8 cellular contexts compared by ENCODE assay signal in the genomic region with DNA sequence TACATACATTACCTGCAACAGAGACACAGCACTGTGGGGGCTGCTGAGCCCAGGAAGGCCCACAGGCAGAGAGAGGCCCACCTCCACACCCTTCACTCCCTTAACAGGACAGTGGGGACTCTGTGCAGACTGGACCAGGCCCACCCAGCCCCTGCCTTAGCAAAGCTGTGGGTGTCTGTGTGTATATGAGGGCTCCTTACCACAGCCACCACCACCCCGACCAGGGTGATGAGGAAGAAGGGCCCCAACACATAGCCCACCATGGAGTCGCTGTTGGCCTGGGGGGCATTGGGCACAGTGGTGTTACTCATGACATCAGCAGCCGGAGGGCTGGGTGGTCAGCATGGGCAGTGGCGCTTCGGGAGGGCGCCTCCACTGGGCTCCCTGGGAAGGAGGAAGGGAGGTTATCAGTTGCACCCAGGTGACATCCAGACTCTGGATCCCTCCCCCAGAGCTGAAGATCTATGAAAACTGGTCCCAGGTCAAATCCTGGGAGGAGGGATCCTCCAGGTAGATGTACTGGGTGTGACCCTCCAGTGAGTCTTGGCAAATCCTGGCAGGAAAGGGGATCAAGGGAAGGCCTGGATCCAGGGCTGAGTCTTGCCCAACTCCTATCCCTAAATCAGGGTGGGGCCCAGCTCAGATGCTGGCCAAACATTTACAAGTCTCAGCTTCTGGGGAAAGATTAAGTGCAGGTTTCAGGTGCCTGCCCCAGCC. TPM values are rescaled to one million over a fixed set of nuclear protein-coding genes. Genes with fewer than 3 reads are reported as not detected.
A peak's percentile ranks its signal among the peaks of the same experiment; 100 is the strongest.
DNase-seq lines count a peak whose midpoint lies in the region; ATAC-seq and TF ChIP-seq lines count a peak whose summit lies in the region.

No MANE protein-coding gene starts in this region.

- peaks cover 44% of the 10 kb centered on the region for H3K4me1 Mint-ChIP-seq in MCF 10A (ENCODE audit: insufficient read depth, unreplicated experiment)

- intact Hi-C loops in MCF 10A (cut with micrococcal nuclease) = loop anchor here (2.0 kb wide), 2 partner anchors 167 to 361 kb away; no protein-coding TSS in a partner anchor

- H3K36me3 Mint-ChIP-seq in MCF 10A (ENCODE audit: insufficient read depth, unreplicated experiment) = peaks cover 4% of the 10 kb centered on the region

- H3K4me3 ChIP-seq in AG04450 (ENCODE audit: low read depth, low read length) = peak overlapping the region; percentile 91
- peak overlapping the region in 1 of 2 donors; percentile 13 for H3K4me3 ChIP-seq in muscle layer of colon (ENCODE audit: low read depth in 1 of 2, low read length in 2 of 2)

- H3K27me3 Mint-ChIP-seq in MCF 10A (ENCODE audit: insufficient read depth, unreplicated experiment) = no peaks in the 10 kb centered on the region

- DNase-seq in AG04450 (ENCODE audit: low read depth, low spot score) (no peak), HEK293T (ENCODE audit: extremely low spot score) (peak; percentile 3), MCF 10A (ENCODE audit: unreplicated experiment) (peak; percentile 64), NCI-H1092 treated with DMSO at 0.1 percent for 48 hours (lab: John Stamatoyannopoulos, UW) (no peak)

- H3K4me3 Mint-ChIP-seq in MCF 10A (ENCODE audit: unreplicated experiment) = peak overlapping the region; percentile 84

- H3K9me3 ChIP-seq in AG04450 (ENCODE audit: control insufficient read depth, insufficient read depth, low read length) (no peaks in the 10 kb centered on the region; the same call in 1 of the 2 replicates), muscle layer of colon (ENCODE audit: low read length) (no peaks in the 10 kb centered on the region)

- H3K27ac Mint-ChIP-seq in MCF 10A (ENCODE audit: low read depth, unreplicated experiment) = peak overlapping the region; percentile 12

- no peaks in the 10 kb centered on the region for H3K9me3 Mint-ChIP-seq in MCF 10A (ENCODE audit: unreplicated experiment)

- H3K27ac ChIP-seq in AG04450 (ENCODE audit: low read depth, low read length) (peak overlapping the region; percentile 47), muscle layer of colon (ENCODE audit: low read depth, low read length) (peak overlapping the region; percentile 94)

- peak overlapping the region; percentile 75 for H3K9ac ChIP-seq in muscle layer of colon (ENCODE audit: low read length)

- CTCF ChIA-PET in AG04450 (lab: Charles Lee) (interaction anchor here (3.6 kb wide), 1 partner anchor 361 kb away, joined by 39 read pairs; no protein-coding TSS in a partner anchor), HEK293T (lab: Yijun Ruan, JAX) (interaction anchor here (0.7 to 2.6 kb wide), 2 partner anchors 51 to 167 kb away, joined by 4 to 13 read pairs; no protein-coding TSS in a partner anchor), MCF 10A (lab: Yijun Ruan, JAX) (interaction anchor here (0.6 to 3.8 kb wide), 4 partner anchors 47 to 425 kb away, joined by 3 to 46 read pairs (median 10); partner anchors contain the start of gene NUDT3)

- no TSS peak for BruUV-seq in MCF 10A (replicated peaks; lab: Mats Ljungman, UMichigan)

- H3K4me1 ChIP-seq in muscle layer of colon (ENCODE audit: insufficient read depth, low read length) = peaks cover 20% of the 10 kb centered on the region

- TF ChIP-seq CTCF in AG04450 (IDR thresholded peaks at IDR 0.05; ENCODE audit: low read depth, low read length) (no peak), MCF 10A (IDR thresholded peaks at IDR 0.05; ENCODE audit: unreplicated experiment) (no peak)

- ATAC-seq in HG02763 (IDR thresholded peaks at IDR 0.05; ENCODE audit: unreplicated experiment) (no peak), HG03521 (IDR thresholded peaks at IDR 0.05; ENCODE audit: unreplicated experiment) (no peak), GM19351 (IDR thresholded peaks at IDR 0.05; ENCODE audit: unreplicated experiment) (no peak)

- H3K27me3 ChIP-seq in AG04450 (ENCODE audit: control insufficient read depth, insufficient read depth, low read length) (no peaks in the 10 kb centered on the region), muscle layer of colon (ENCODE audit: control insufficient read depth in 1 of 2, insufficient read depth in 2 of 2, low read length in 2 of 2) (no peaks in the 10 kb centered on the region)

- peaks cover 1% of the 10 kb centered on the region for H3K36me3 ChIP-seq in muscle layer of colon (ENCODE audit: insufficient read depth, low read length)

- POLR2A ChIA-PET in AG04450 (lab: Yijun Ruan, JAX) = interaction anchor here (1.1 to 1.8 kb wide), 2 partner anchors 11 to 24 kb away, joined by 3 to 7 read pairs; partner anchors contain the start of gene HMGA1
- POLR2A ChIA-PET in HEK293T (lab: Yijun Ruan, JAX) = interaction anchor here (1.0 to 3.2 kb wide), 5 partner anchors 11 to 178 kb away, joined by 4 to 42 read pairs (median 13); partner anchors contain the start of genes HMGA1 and RPS10
- POLR2A ChIA-PET in MCF 10A (lab: Yijun Ruan, JAX) = interaction anchor here (0.7 to 4.6 kb wide), 8 partner anchors 11 to 362 kb away, joined by 3 to 45 read pairs (median 8); partner anchors contain the start of genes HMGA1, NUDT3 and RPS10

TF ChIP-seq in HEK293T, 16 proteins besides CTCF, POLR2A, EP300 and RAD21:
- TF ChIP-seq FOXK2 (IDR thresholded peaks at IDR 0.05) (no peak), L3MBTL2 (conservative IDR thresholded peaks at IDR 0.05) (no peak), TARDBP (IDR thresholded peaks at IDR 0.05) (no peak), FOXM1 (IDR thresholded peaks at IDR 0.05; ENCODE audit: borderline replicate concordance) (no peak), ARNT (IDR thresholded peaks at IDR 0.05) (no peak), HDGF (IDR thresholded peaks at IDR 0.05; ENCODE audit: borderline replicate concordance) (no peak), ELF4 (IDR thresholded peaks at IDR 0.05) (no peak), FOXA1 (IDR thresholded peaks at IDR 0.05) (no peak), BHLHE40 (IDR thresholded peaks at IDR 0.05; ENCODE audit: borderline replicate concordance) (no peak), SUZ12 (IDR thresholded peaks at IDR 0.05) (no peak), CTBP1 (IDR thresholded peaks at IDR 0.05; ENCODE audit: borderline replicate concordance) (no peak), SP1 (IDR thresholded peaks at IDR 0.05) (no peak), LEF1 (IDR thresholded peaks at IDR 0.05; ENCODE audit: borderline replicate concordance) (no peak), NFRKB (IDR thresholded peaks at IDR 0.05) (no peak)
- TF ChIP-seq, protein P1, sequence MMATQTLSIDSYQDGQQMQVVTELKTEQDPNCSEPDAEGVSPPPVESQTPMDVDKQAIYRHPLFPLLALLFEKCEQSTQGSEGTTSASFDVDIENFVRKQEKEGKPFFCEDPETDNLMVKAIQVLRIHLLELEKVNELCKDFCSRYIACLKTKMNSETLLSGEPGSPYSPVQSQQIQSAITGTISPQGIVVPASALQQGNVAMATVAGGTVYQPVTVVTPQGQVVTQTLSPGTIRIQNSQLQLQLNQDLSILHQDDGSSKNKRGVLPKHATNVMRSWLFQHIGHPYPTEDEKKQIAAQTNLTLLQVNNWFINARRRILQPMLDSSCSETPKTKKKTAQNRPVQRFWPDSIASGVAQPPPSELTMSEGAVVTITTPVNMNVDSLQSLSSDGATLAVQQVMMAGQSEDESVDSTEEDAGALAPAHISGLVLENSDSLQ (IDR thresholded peaks at IDR 0.05) = no peak

RNA-seq across cellular contexts. Expression of gene SMIM29, which starts 1.2 kb away (rescaled TPM):
- 11.3 and 17.2 TPM in 2 replicates for polyA plus RNA-seq in AG04450 (2011; rRNA removed)
- polyA minus RNA-seq in AG04450 (2011; rRNA and poly(A)+ RNA removed) = 12.6 and 16.0 TPM in 2 replicates
- total RNA-seq in MCF 10A (2022) = 12.0 and 25.7 TPM in 2 replicates

RNA-seq across cellular contexts. Expression of gene HMGA1, which starts 11.0 kb away (rescaled TPM):
- polyA plus RNA-seq in AG04450 (2011; rRNA removed) = 142 and 197 TPM in 2 replicates
- 127 and 146 TPM in 2 replicates for polyA minus RNA-seq in AG04450 (2011; rRNA and poly(A)+ RNA removed)
- total RNA-seq in MCF 10A (2022) = 154 and 202 TPM in 2 replicates

Comparison
In these comparisons a context has a peak if more than half of its experiments do, and no peak if none do; other contexts are left out.
1. DNase-seq: peak in HEK293T (single experiment) and MCF 10A (single experiment); none in AG04450 (single experiment) and NCI-H1092 treated with DMSO at 0.1 percent for 48 hours (single experiment).